Comparison of ENCODE assay signal across 12 cellular contexts in genomic region chr11:77705195-77705876, GRCh38.
A peak's percentile ranks its signal among the peaks of the same experiment; 100 is the strongest.
DNase-seq lines count a peak whose midpoint lies in the region; ATAC-seq, FAIRE-seq and TF ChIP-seq lines count a peak whose summit lies in the region.
"Had no signal": no experiment of that assay in that cellular context is flagged by ENCODE, and none has a peak within 500 bp of the region (broad histone marks: within the 10 kb centered on the region; RNA-seq: fewer than 3 reads in every experiment).

No MANE protein-coding gene starts in this region.

- H2AFZ ChIP-seq in IMR-90 (replicated peaks; ENCODE audit: low read length, poor library complexity) (no peak overlapping the region), HepG2 (ENCODE audit: low read length) (no peak overlapping the region)

- no peak overlapping the region for H3K9ac ChIP-seq in IMR-90 (ENCODE audit: low read depth, low read length)
- H3K9ac ChIP-seq in adipocyte (ENCODE audit: low read length): no peak overlapping the region
- no peak overlapping the region for H3K9ac ChIP-seq in HepG2 (ENCODE audit: insufficient read depth, low read depth, low read length)

- H3K27ac ChIP-seq in IMR-90 (ENCODE audit: insufficient read depth, low read length) (no peak overlapping the region; the same call in 1 of the 2 replicates), HepG2 (ENCODE audit: extremely low read length, insufficient read depth, low read length) (peak overlapping the region; percentile 36)

- H4K91ac ChIP-seq in IMR-90 (ENCODE audit: insufficient read depth, low read depth, low read length): no peak overlapping the region

- no peak overlapping the region for H4K8ac ChIP-seq in IMR-90 (ENCODE audit: low read depth in 2 of 2, low read length in 2 of 2)

- no peak overlapping the region for H3K18ac ChIP-seq in IMR-90 (ENCODE audit: low read depth, low read length)

- H2BK15ac ChIP-seq in IMR-90 (ENCODE audit: low read depth, low read length): no peak overlapping the region

- FAIRE-seq in HepG2 (lab: Jason Lieb, UNC): peak; percentile 30
- FAIRE-seq: TTC549 had no signal

- DNase-seq in DMS53 (lab: John Stamatoyannopoulos, UW) (peak; percentile 63), IMR-90 (peak; percentile 69), adipocyte (ENCODE audit: low read depth) (peak; percentile 9), HepG2 (ENCODE audit: low spot score) (peak; percentile 71), G401 (ENCODE audit: low spot score) (no peak), posterior cingulate gyrus (no peak), left ventricle myocardium superior (no peak)
- no peak for DNase-seq in activated effector memory CD4-positive, alpha-beta T cell treated with Interleukin-2 at 50 U/mL for 16 hours
- DNase-seq: H7, naive B cell, NCI-H1417 had no signal

- no peaks in the 10 kb centered on the region for H3K9me1 ChIP-seq in IMR-90 (ENCODE audit: insufficient read depth, low read length)

- H3K4me2 ChIP-seq in IMR-90 (ENCODE audit: low read depth, low read length) (no peak overlapping the region; the same call in 1 of the 2 replicates), HepG2 (ENCODE audit: low read depth, low read length) (no peak overlapping the region)

- POLR2A ChIA-PET in IMR-90 (lab: Charles Lee; ENCODE audit: unreplicated experiment): no interaction called here
- POLR2A ChIA-PET in HepG2 (lab: Yijun Ruan, JAX): interaction anchor here (0.7 to 2.1 kb wide), 6 partner anchors 9 to 289 kb away, joined by 3 to 9 read pairs (median 3); partner anchors contain the start of genes AQP11 and INTS4

- no peak overlapping the region for H2AK9ac ChIP-seq in IMR-90 (replicated peaks; ENCODE audit: low read depth, low read length, poor library complexity)

- H3K4me3 ChIP-seq in IMR-90 (ENCODE audit: insufficient read depth, low read depth, low read length) (no peak overlapping the region), adipocyte (ENCODE audit: low read length) (no peak overlapping the region), HepG2 (replicated peaks in 1 of 3; ENCODE audit: insufficient read depth in 1 of 3, low read depth in 2 of 3, low read length in 3 of 3) (no peak overlapping the region)

- H3K4me1 ChIP-seq in IMR-90 (ENCODE audit: control insufficient read depth, insufficient read depth, low read length): peaks cover 2% of the 10 kb centered on the region; the same call in 1 of the 2 replicates
- H3K4me1 ChIP-seq in adipocyte (ENCODE audit: control insufficient read depth, insufficient read depth, low read length): peaks cover 3% of the 10 kb centered on the region
- H3K4me1 ChIP-seq in HepG2 (ENCODE audit: insufficient read depth, low read length): peaks cover 33% of the 10 kb centered on the region

- dilution Hi-C loops in IMR-90 (cut with HindIII; ENCODE audit: low sequenced_read_pairs, unreplicated experiment): no loop called here

- H2BK20ac ChIP-seq in IMR-90 (ENCODE audit: low read depth, low read length): no peak overlapping the region

- WGBS in IMR-90 (ENCODE audit: extremely low coverage in 2 of 2, insufficient read length in 1 of 2), 2 experiments: no CpG with 5 or more reads among the region's 4 CpGs
- WGBS in HepG2 (ENCODE audit: low lambda C conversion rate): 50% methylated on average over 4 of the region's 4 CpGs

- H3K79me1 ChIP-seq in IMR-90 (ENCODE audit: low read depth in 1 of 2, low read length in 2 of 2): peaks cover 15 to 18% of the 10 kb centered on the region in 2 experiments

- H2AK5ac ChIP-seq in IMR-90 (ENCODE audit: low read depth, low read length): no peak overlapping the region; the same call in 1 of the 2 replicates

- BruUV-seq in IMR-90 (replicated peaks; lab: Mats Ljungman, UMichigan) (no TSS peak), HepG2 (replicated peaks; lab: Mats Ljungman, UMichigan) (no TSS peak)

- no peak overlapping the region for H3K23ac ChIP-seq in IMR-90 (ENCODE audit: low read depth, low read length)

- peaks cover 7% of the 10 kb centered on the region for H3K36me3 ChIP-seq in IMR-90 (ENCODE audit: control insufficient read depth, insufficient read depth, low read length)
- peaks cover 29% of the 10 kb centered on the region for H3K36me3 ChIP-seq in adipocyte (ENCODE audit: control insufficient read depth, insufficient read depth, low read length, severe bottlenecking)
- peaks cover 2 to 6% of the 10 kb centered on the region in 2 experiments; a peak in 3 of 5 replicates for H3K36me3 ChIP-seq in HepG2 (replicated peaks in 1 of 2; ENCODE audit: control insufficient read depth in 1 of 2, insufficient read depth in 2 of 2, low read length in 2 of 2)

- intact Hi-C loops in IMR-90 (cut with micrococcal nuclease): loop anchor here (5.0 kb wide), 1 partner anchor 42 kb away; no protein-coding TSS in a partner anchor
- intact Hi-C loops in HepG2 (cut with micrococcal nuclease; ENCODE audit: unreplicated experiment): no loop called here
- intact Hi-C loops in posterior cingulate gyrus (cut with DNase I): no loop called here
- intact Hi-C loops in left ventricle myocardium superior (cut with micrococcal nuclease): no loop called here

- TF ChIP-seq RAD21 in IMR-90 (IDR thresholded peaks at IDR 0.05; ENCODE audit: low read length) (no peak), HepG2 (CRISPR knock-in tag; IDR thresholded peaks at IDR 0.05) (no peak)

- TF ChIP-seq EP300 in HepG2 (IDR thresholded peaks at IDR 0.05; ENCODE audit: low read depth in 2 of 2, low read length in 2 of 2): no peak
- TF ChIP-seq EP300 in HepG2 (CRISPR knock-in tag; IDR thresholded peaks at IDR 0.05; ENCODE audit: borderline replicate concordance): peak; percentile 44; the same call in 1 of the 2 replicates

- no peak for TF ChIP-seq CTCF in IMR-90 (conservative IDR thresholded peaks at IDR 0.05; ENCODE audit: low read depth, low read length)
- no peak for TF ChIP-seq CTCF in HepG2 (CRISPR knock-in tag; IDR thresholded peaks at IDR 0.05)

- ATAC-seq in IMR-90 (ENCODE audit: low read depth): peak; percentile 51
- ATAC-seq in HepG2: peak; percentile 71
- no peak for ATAC-seq in left ventricle myocardium superior

- H3K4ac ChIP-seq in IMR-90 (ENCODE audit: low read depth, low read length): no peak overlapping the region

- H3K27me3 ChIP-seq in IMR-90 (ENCODE audit: control insufficient read depth, insufficient read depth, low read length): no peaks in the 10 kb centered on the region
- no peaks in the 10 kb centered on the region for H3K27me3 ChIP-seq in adipocyte (replicated peaks; ENCODE audit: control insufficient read depth, insufficient read depth, low read length)
- no peaks in the 10 kb centered on the region for H3K27me3 ChIP-seq in HepG2 (ENCODE audit: control insufficient read depth in 1 of 2, insufficient read depth in 2 of 2, low read length in 2 of 2)

- CTCF ChIA-PET in IMR-90 (lab: Yijun Ruan, JAX): interaction anchor here (0.7 kb wide), 1 partner anchor 44 kb away, joined by 3 read pairs; no protein-coding TSS in a partner anchor
- CTCF ChIA-PET in HepG2 (lab: Yijun Ruan, JAX; ENCODE audit: low intra/inter-chr PET ratio, low total read pairs): no interaction called here

- in situ Hi-C loops in IMR-90 (cut with MboI; ENCODE audit: low sequenced_read_pairs) (no loop called here), HepG2 (cut with HindIII; ENCODE audit: extremely low pct_ligation_motif_present, low pct_unique_long_range_greater_than_20kb) (no loop called here), G401 (cut with HindIII; ENCODE audit: low sequenced_read_pairs) (no loop called here)

- no peak for TF ChIP-seq POLR2A in IMR-90 (IDR thresholded peaks at IDR 0.05; ENCODE audit: low read depth, low read length)
- TF ChIP-seq POLR2A in HepG2 (IDR thresholded peaks at IDR 0.05; ENCODE audit: insufficient read depth in 1 of 2, low read depth in 2 of 2, low read length in 2 of 2): no peak

- H4K20me1 ChIP-seq in IMR-90 (ENCODE audit: insufficient read depth, low read length) (peaks cover 3% of the 10 kb centered on the region; the same call in 1 of the 2 replicates), HepG2 (ENCODE audit: insufficient read depth, low read length) (no peaks in the 10 kb centered on the region)

- H2BK5ac ChIP-seq in IMR-90 (ENCODE audit: low read depth, low read length, poor library complexity, severe bottlenecking): peak overlapping the region; percentile 15

- no peaks in the 10 kb centered on the region for H3K79me2 ChIP-seq in HepG2 (ENCODE audit: insufficient read depth, low read length)

- no peak overlapping the region for H3K56ac ChIP-seq in IMR-90 (ENCODE audit: extremely low read depth, insufficient read depth, low read length)

- H3K14ac ChIP-seq in IMR-90 (replicated peaks; ENCODE audit: low read depth, low read length): no peak overlapping the region

- H4K5ac ChIP-seq in IMR-90 (ENCODE audit: low read depth, low read length): no peak overlapping the region

- no peaks in the 10 kb centered on the region for H3K9me3 ChIP-seq in IMR-90 (ENCODE audit: control insufficient read depth, insufficient read depth, low read length)
- H3K9me3 ChIP-seq in adipocyte (ENCODE audit: control insufficient read depth, low read length): no peaks in the 10 kb centered on the region
- no peaks in the 10 kb centered on the region for H3K9me3 ChIP-seq in HepG2 (ENCODE audit: low read length)

- H2BK120ac ChIP-seq in IMR-90 (ENCODE audit: low read depth, low read length): no peak overlapping the region

TF ChIP-seq in IMR-90, 13 proteins besides CTCF, POLR2A, EP300 and RAD21 (continues in another document):
- TF ChIP-seq RCOR1 (IDR thresholded peaks at IDR 0.05; ENCODE audit: insufficient replicate concordance, low read length) (no peak), MAFK (IDR thresholded peaks at IDR 0.05; ENCODE audit: low read depth, low read length) (no peak), USF2 (IDR thresholded peaks at IDR 0.05; ENCODE audit: low read depth, low read length) (peak; percentile 79)

TF ChIP-seq in HepG2, 621 proteins besides CTCF, POLR2A, EP300 and RAD21 (continues in another document):
- TF ChIP-seq TBX3 (IDR thresholded peaks at IDR 0.05; ENCODE audit: borderline replicate concordance): peak; percentile 28; the same call in 1 of the 2 replicates
- 0 out of 2 replicates have a peak, but pooled peaks have one; percentile 44 for TF ChIP-seq SRF (IDR thresholded peaks at IDR 0.05; ENCODE audit: low read depth, low read length)
- TF ChIP-seq ELF1 (CRISPR knock-in tag; IDR thresholded peaks at IDR 0.05): peak; percentile 44; the same call in 1 of the 2 replicates
- TF ChIP-seq ZGPAT (CRISPR knock-in tag; IDR thresholded peaks at IDR 0.05): no peak
- TF ChIP-seq GABPA (IDR thresholded peaks at IDR 0.05; ENCODE audit: low read depth, low read length): no peak
- 0 out of 2 replicates have a peak, but pooled peaks have one; percentile 42 for TF ChIP-seq GABPA (CRISPR knock-in tag; IDR thresholded peaks at IDR 0.05; ENCODE audit: low read depth)

Comparison
In these comparisons a context has a peak if more than half of its experiments do, and no peak if none do; other contexts are left out.
1. DNase-seq: peak in DMS53 (single experiment), IMR-90 (single experiment), adipocyte (single experiment) and HepG2 (single experiment); none in G401 (single experiment), posterior cingulate gyrus (0 of 10), left ventricle myocardium superior (single experiment) and activated effector memory CD4-positive, alpha-beta T cell treated with Interleukin-2 at 50 U/mL for 16 hours (single experiment).